9 cellular contexts compared by ENCODE assay signal in genomic region chr7:87933605-87933952, GRCh38. TPM values are rescaled to one million over a fixed set of nuclear protein-coding genes. Genes with fewer than 3 reads are reported as not detected.
DNase-seq lines count a peak whose midpoint lies in the region; ATAC-seq lines count a peak whose summit lies in the region.
"Had no signal": no experiment of that assay in that cellular context is flagged by ENCODE, and none has a peak within 500 bp of the region (broad histone marks: within the 10 kb centered on the region; RNA-seq: fewer than 3 reads in every experiment).

No MANE protein-coding gene starts in this region.

- H3K9ac ChIP-seq in neuronal stem cell (ENCODE audit: low read depth, low read length, poor library complexity), result no peak overlapping the region

- H4K8ac ChIP-seq in neuronal stem cell (ENCODE audit: low read depth, low read length), result no peak overlapping the region

- peak; percentile 19 for ATAC-seq in HG03571 (IDR thresholded peaks at IDR 0.05; ENCODE audit: unreplicated experiment)

- H2BK12ac ChIP-seq in neuronal stem cell (ENCODE audit: low read length), result no peak overlapping the region

- peak overlapping the region; percentile 29 for H3K27ac ChIP-seq in cingulate gyrus (ENCODE audit: low read depth, low read length)
- H3K27ac ChIP-seq in neuronal stem cell (replicated peaks; ENCODE audit: low read length), result no peak overlapping the region
- H3K27ac ChIP-seq: epithelial cell of prostate had no signal

- no CpG with 5 or more reads among the region's 9 CpGs for WGBS in neuronal stem cell (ENCODE audit: extremely low coverage in 2 of 2, insufficient read length in 2 of 2, insufficient replicate concordance in 1 of 2), 2 donors

- H3K4me2 ChIP-seq in neuronal stem cell (ENCODE audit: insufficient read depth, low read length, poor library complexity, severe bottlenecking), result peak overlapping the region; percentile 52

- peaks cover 0 to 6% of the 10 kb centered on the region in 2 donors for H3K36me3 ChIP-seq in neuronal stem cell (replicated peaks in 1 of 2; ENCODE audit: control insufficient read depth in 2 of 2, insufficient read depth in 2 of 2, low read length in 2 of 2)

- no peak overlapping the region for H2AK5ac ChIP-seq in neuronal stem cell (ENCODE audit: low read depth, low read length)

- peaks cover 2% of the 10 kb centered on the region for H3K79me1 ChIP-seq in neuronal stem cell (ENCODE audit: low read depth, low read length)

- no peak overlapping the region for H3K18ac ChIP-seq in neuronal stem cell (ENCODE audit: low read length)

- peaks cover 0 to 6% (median 5%) of the 10 kb centered on the region in 3 experiments for H3K27me3 ChIP-seq in neuronal stem cell (ENCODE audit: control insufficient read depth in 3 of 3, insufficient read depth in 3 of 3, low read depth in 1 of 3, low read length in 3 of 3)

- peak overlapping the region; percentile 71 to 90 for H3K4me3 ChIP-seq in neuronal stem cell (ENCODE audit: low read length in 2 of 2)

- H2BK120ac ChIP-seq in neuronal stem cell (ENCODE audit: low read depth, low read length), result no peak overlapping the region

- H3K9me3 ChIP-seq in neuronal stem cell (replicated peaks in 1 of 2; ENCODE audit: control insufficient read depth in 2 of 2, insufficient read depth in 1 of 2, low read depth in 1 of 2, low read length in 2 of 2), result no peaks in the 10 kb centered on the region

- H3K4ac ChIP-seq in neuronal stem cell (ENCODE audit: low read length), result no peak overlapping the region

- no peak overlapping the region for H2BK15ac ChIP-seq in neuronal stem cell (ENCODE audit: low read length)

- H3K14ac ChIP-seq in neuronal stem cell (ENCODE audit: low read length), result no peak overlapping the region

- no peak overlapping the region for H4K91ac ChIP-seq in neuronal stem cell (ENCODE audit: low read depth, low read length, poor library complexity)

- peak overlapping the region; percentile 99 for H2AFZ ChIP-seq in neuronal stem cell (ENCODE audit: low read length)

- peak; percentile 47 for DNase-seq in NCI-H146 (lab: John Stamatoyannopoulos, UW)
- DNase-seq in NCI-H146 treated with DMSO at 0.1 percent for 48 hours (lab: John Stamatoyannopoulos, UW; ENCODE audit: unreplicated experiment), result no peak
- no peak for DNase-seq in neuronal stem cell (ENCODE audit: low spot score)
- DNase-seq in SHP77 (lab: John Stamatoyannopoulos, UW), result no peak
- DNase-seq in HUDEP-2 (lab: John Stamatoyannopoulos, UW; ENCODE audit: unreplicated experiment in 76 of 76), result no peak
- no peak for DNase-seq in RPMI8226

- H3K4me1 ChIP-seq in neuronal stem cell (ENCODE audit: control insufficient read depth in 2 of 2, insufficient read depth in 1 of 2, low read depth in 1 of 2, low read length in 2 of 2), result peaks cover 0 to 5% of the 10 kb centered on the region in 2 donors

- no peak overlapping the region for H3K23ac ChIP-seq in neuronal stem cell (ENCODE audit: low read depth, low read length, poor library complexity)

- no peak overlapping the region for H2BK5ac ChIP-seq in neuronal stem cell (ENCODE audit: low read length)

RNA-seq across cellular contexts. Expression of gene ADAM22, which starts 0.5 kb away (rescaled TPM):
- polyA plus RNA-seq in neuronal stem cell (2013, experiment 1 of 2), result 5.2 TPM
- polyA plus RNA-seq in neuronal stem cell (2013, experiment 2 of 2), result 5.2 TPM

RNA-seq across cellular contexts. Expression of gene DBF4, which starts 57.3 kb away (rescaled TPM):
- 61.0 TPM for polyA plus RNA-seq in neuronal stem cell (2013, experiment 1 of 2)
- polyA plus RNA-seq in neuronal stem cell (2013, experiment 2 of 2), result 71.3 TPM

RNA-seq across cellular contexts. Expression of gene SLC25A40, which starts 57.4 kb away (rescaled TPM):
- 21.9 TPM for polyA plus RNA-seq in neuronal stem cell (2013, experiment 1 of 2)
- 16.1 TPM for polyA plus RNA-seq in neuronal stem cell (2013, experiment 2 of 2)
